In genomic region chr5:178204205-178205009, GRCh38 we compare ENCODE assay signal across 8 cellular contexts.
DNase-seq lines count a peak whose midpoint lies in the region; ATAC-seq lines count a peak whose summit lies in the region.

Gene HNRNPAB (plus strand): TSS chr5:178204533. CDS start chr5:178204838, 305 bp downstream.

- ATAC-seq in GM19023 (IDR thresholded peaks at IDR 0.05; ENCODE audit: unreplicated experiment) (peak; percentile 83), HG03280 (IDR thresholded peaks at IDR 0.05; ENCODE audit: unreplicated experiment) (peak; percentile 76)
- ATAC-seq in central memory CD8-positive, alpha-beta T cell (replicated peaks; ENCODE audit: extremely low read depth, poor library complexity, severe bottlenecking), result peak; percentile 89

- H3K4me3 Mint-ChIP-seq in central memory CD8-positive, alpha-beta T cell, result peak within 1 kb of the TSS; percentile 98

- no peaks in the 10 kb centered on the region for H3K9me3 Mint-ChIP-seq in central memory CD8-positive, alpha-beta T cell

- peaks cover 47% of the 10 kb centered on the region for H3K36me3 Mint-ChIP-seq in central memory CD8-positive, alpha-beta T cell (ENCODE audit: insufficient read depth)

- peak; percentile 100 for DNase-seq in AG08396 (ENCODE audit: low spot score)
- DNase-seq in NCI-H345 treated with DMSO at 0.1 percent for 48 hours (lab: John Stamatoyannopoulos, UW; ENCODE audit: unreplicated experiment), result peak; percentile 94
- DNase-seq in activated CD4-positive, CD25-positive, alpha-beta regulatory T cell treated with anti-CD3 and anti-CD28 coated beads, Interleukin-2, amount 50 U/mL, for 16 hours (ENCODE audit: low read depth, low spot score), result peak; percentile 90
- DNase-seq in central memory CD8-positive, alpha-beta T cell (ENCODE audit: low spot score in 2 of 2), result peak; percentile 94 to 98
- peak; percentile 97 for DNase-seq in islet precursor cell
- peak; percentile 93 to 95 (median 94) for DNase-seq in stimulated activated CD4-positive, alpha-beta T cell treated with anti-CD3 and anti-CD28 coated beads, Interleukin-12 subunit alpha, Interleukin-12 subunit beta, amount 100 ng/mL, for 48 hours (ENCODE audit: low read depth in 2 of 3, low spot score in 1 of 3)

- H3K4me1 Mint-ChIP-seq in central memory CD8-positive, alpha-beta T cell, result peaks cover 33% of the 10 kb centered on the region

- no peaks in the 10 kb centered on the region for H3K27me3 Mint-ChIP-seq in central memory CD8-positive, alpha-beta T cell

- H3K27ac Mint-ChIP-seq in central memory CD8-positive, alpha-beta T cell (ENCODE audit: low read depth), result peak within 1 kb of the TSS; percentile 99

Comparison
In these comparisons a context has a peak if more than half of its experiments do, and no peak if none do; other contexts are left out.
1. Peak in every context shown above with its lines: DNase-seq and ATAC-seq.